ENCODE assay signal across 1 cellular context in the genomic region with DNA sequence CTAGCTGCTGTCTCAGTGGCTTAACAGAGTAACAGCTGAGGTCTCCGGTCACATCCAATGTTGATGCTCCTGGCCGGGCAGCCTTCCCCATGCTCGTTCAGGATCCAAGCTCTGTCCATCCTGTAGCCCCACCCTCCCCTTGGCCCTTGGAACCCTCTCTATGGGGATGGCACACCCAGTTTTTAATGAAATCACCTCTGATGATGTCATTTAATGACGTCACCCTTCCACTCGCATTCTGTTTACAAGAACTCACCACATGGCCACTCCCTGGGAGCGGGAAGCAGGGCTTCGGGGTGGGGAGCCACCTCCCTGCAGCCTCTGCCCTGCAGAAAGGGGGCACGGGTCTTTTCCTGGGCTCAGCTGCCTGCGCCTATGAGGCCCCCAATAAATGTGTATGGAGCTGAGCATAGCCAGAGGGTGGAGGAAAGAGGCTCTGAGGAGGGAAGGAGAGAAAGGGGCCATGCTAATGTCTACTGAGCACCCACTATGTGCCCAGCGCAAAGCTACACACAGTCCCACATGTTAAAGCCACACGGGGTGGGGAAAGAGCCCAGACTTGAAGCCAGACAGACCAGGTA.
TF ChIP-seq lines count a peak whose summit lies in the region.

No MANE protein-coding gene starts in this region.

TF ChIP-seq in H1, 55 proteins besides CTCF, POLR2A, EP300 and RAD21 (continued from another document):
- TF ChIP-seq TAF7 (optimal IDR thresholded peaks at IDR 0.05; ENCODE audit: borderline replicate concordance, low read depth, low read length) = no peak
- TF ChIP-seq POLR2AphosphoS5 (IDR thresholded peaks at IDR 0.05; ENCODE audit: low read depth, low read length) = no peak
- TF ChIP-seq TBP (IDR thresholded peaks at IDR 0.05; ENCODE audit: low read depth, low read length) = no peak
- TF ChIP-seq RBBP5 (IDR thresholded peaks at IDR 0.05; ENCODE audit: borderline replicate concordance, low read depth, low read length) = no peak
- no peak for TF ChIP-seq EGR1 (IDR thresholded peaks at IDR 0.05; ENCODE audit: borderline replicate concordance, low read depth, low read length)
- TF ChIP-seq SAP30 (IDR thresholded peaks at IDR 0.05; ENCODE audit: insufficient read depth, insufficient replicate concordance, low read length) = no peak
- TF ChIP-seq, protein P1, sequence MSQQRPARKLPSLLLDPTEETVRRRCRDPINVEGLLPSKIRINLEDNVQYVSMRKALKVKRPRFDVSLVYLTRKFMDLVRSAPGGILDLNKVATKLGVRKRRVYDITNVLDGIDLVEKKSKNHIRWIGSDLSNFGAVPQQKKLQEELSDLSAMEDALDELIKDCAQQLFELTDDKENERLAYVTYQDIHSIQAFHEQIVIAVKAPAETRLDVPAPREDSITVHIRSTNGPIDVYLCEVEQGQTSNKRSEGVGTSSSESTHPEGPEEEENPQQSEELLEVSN (IDR thresholded peaks at IDR 0.05) = no peak
- TF ChIP-seq YY1 (IDR thresholded peaks at IDR 0.05; ENCODE audit: low read depth, low read length) = no peak
- TF ChIP-seq MAFK (IDR thresholded peaks at IDR 0.05; ENCODE audit: low read depth, low read length) = no peak
- TF ChIP-seq PHF8 (conservative IDR thresholded peaks at IDR 0.05; ENCODE audit: low read depth, low read length) = no peak
- TF ChIP-seq, protein P2, sequence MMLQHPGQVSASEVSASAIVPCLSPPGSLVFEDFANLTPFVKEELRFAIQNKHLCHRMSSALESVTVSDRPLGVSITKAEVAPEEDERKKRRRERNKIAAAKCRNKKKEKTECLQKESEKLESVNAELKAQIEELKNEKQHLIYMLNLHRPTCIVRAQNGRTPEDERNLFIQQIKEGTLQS (IDR thresholded peaks at IDR 0.05; ENCODE audit: insufficient read depth, low read depth, low read length) = no peak
TF ChIP-seq in H1: peak in this region for 0.
